In genomic region chr7:29093091-29093490, GRCh38 we compare ENCODE assay signal across 8 cellular contexts. TPM values are rescaled to one million over a fixed set of nuclear protein-coding genes. Genes with fewer than 3 reads are reported as not detected.
"Had no signal": no experiment of that assay in that cellular context is flagged by ENCODE, and none has a peak within 500 bp of the region (broad histone marks: within the 10 kb centered on the region; RNA-seq: fewer than 3 reads in every experiment).

No MANE protein-coding gene starts in this region.

RNA-seq across cellular contexts. Expression of gene CPVL, which starts 53.2 kb away (rescaled TPM):
- total RNA-seq: activated B cell treated with CpG ODN at 0.5 μM for 24 hours; activated CD4-positive, alpha-beta memory T cell treated with anti-CD3 and anti-CD28 coated beads for 36 hours; activated CD4-positive, alpha-beta T cell treated with anti-CD3 and anti-CD28 coated beads, Interleukin-2, amount 10 ng/mL, durations not matched to agents 24 days and 14 days; activated CD8-positive, alpha-beta T cell treated with anti-CD3 and anti-CD28 coated beads for 36 hours; activated naive CD4-positive, alpha-beta T cell treated with anti-CD3 and anti-CD28 coated beads for 36 hours; activated naive CD4-positive, alpha-beta T cell treated with anti-CD3 and anti-CD28 coated beads, Interleukin-2, amount 50 U/mL, for 72 hours; activated naive CD8-positive, alpha-beta T cell treated with anti-CD3 and anti-CD28 coated beads for 36 hours; activated T-helper 1 cell treated with anti-CD3 and anti-CD28 coated beads, Interleukin-12 subunit alpha, Interleukin-12 subunit beta, Interleukin-2, Interleukin-4 antibody, amounts not matched to agents 30 ng/mL and 10 ng/mL and 1 ng/mL, durations not matched to agents 14 hours and 24 hours and 36 hours had no signal
